In genomic region chr4:77126844-77127614, GRCh38 we compare ENCODE assay signal across 1 cellular context.
TF ChIP-seq lines count a peak whose summit lies in the region.

No MANE protein-coding gene starts in this region.

TF ChIP-seq in WTC11, 78 proteins besides CTCF, POLR2A, EP300 and RAD21 (continued from another document):
- TF ChIP-seq ZNF425 (CRISPR knock-in tag; conservative IDR thresholded peaks at IDR 0.05), result no peak
- no peak for TF ChIP-seq ESRRA (CRISPR knock-in tag; IDR thresholded peaks at IDR 0.05; ENCODE audit: borderline replicate concordance)
- TF ChIP-seq TP53 (CRISPR knock-in tag; IDR thresholded peaks at IDR 0.05), result no peak
- TF ChIP-seq ZNF121 (CRISPR knock-in tag; IDR thresholded peaks at IDR 0.05), result no peak
- no peak for TF ChIP-seq MLX (CRISPR knock-in tag; IDR thresholded peaks at IDR 0.05)
- TF ChIP-seq KAT7 (CRISPR knock-in tag; IDR thresholded peaks at IDR 0.05; ENCODE audit: borderline replicate concordance), result no peak
- TF ChIP-seq HMGA2 (CRISPR knock-in tag; IDR thresholded peaks at IDR 0.05), result no peak
- TF ChIP-seq FOXJ3 (CRISPR knock-in tag; IDR thresholded peaks at IDR 0.05; ENCODE audit: borderline replicate concordance), result no peak
- TF ChIP-seq JAZF1 (CRISPR knock-in tag; IDR thresholded peaks at IDR 0.05), result no peak
- TF ChIP-seq ATF1 (CRISPR knock-in tag; IDR thresholded peaks at IDR 0.05), result no peak
- TF ChIP-seq FOXK1 (CRISPR knock-in tag; IDR thresholded peaks at IDR 0.05), result no peak
